In genomic region chr7:33471636-33472242, GRCh38 we compare ENCODE assay signal across 16 cellular contexts.
DNase-seq lines count a peak whose midpoint lies in the region; ATAC-seq and TF ChIP-seq lines count a peak whose summit lies in the region.
"Had no signal": no experiment of that assay in that cellular context is flagged by ENCODE, and none has a peak within 500 bp of the region (broad histone marks: within the 10 kb centered on the region; RNA-seq: fewer than 3 reads in every experiment).

No MANE protein-coding gene starts in this region.

- H3K27ac Mint-ChIP-seq in T-helper 17 cell, result no peak overlapping the region

- no peaks in the 10 kb centered on the region for H3K79me1 ChIP-seq in mesenchymal stem cell (replicated peaks; ENCODE audit: low read length, poor library complexity, severe bottlenecking)

- H3K4me1 ChIP-seq in mesenchymal stem cell (ENCODE audit: control insufficient read depth, insufficient read depth, low read depth, low read length), result no peaks in the 10 kb centered on the region
- H3K4me1 ChIP-seq: heart right ventricle, stomach had no signal

- H2BK120ac ChIP-seq in mesenchymal stem cell (ENCODE audit: low read depth, low read length), result no peak overlapping the region

- in situ Hi-C loops in GM13977 (cut with MboI; ENCODE audit: low pct_unique_long_range_greater_than_20kb, low sequenced_read_pairs, unreplicated experiment), result no loop called here

- H4K91ac ChIP-seq in mesenchymal stem cell (ENCODE audit: low read length), result no peak overlapping the region

- H2BK12ac ChIP-seq in mesenchymal stem cell (ENCODE audit: low read length in 2 of 2), result no peak overlapping the region

- TF ChIP-seq CTCF in GM13977 (IDR thresholded peaks at IDR 0.05; ENCODE audit: extremely low read depth, insufficient read depth, missing control alignments), result no peak
- no peak for TF ChIP-seq CTCF in fibroblast of mammary gland (conservative IDR thresholded peaks at IDR 0.05; ENCODE audit: control insufficient read depth, insufficient read depth, low read depth, low read length)

- H2BK15ac ChIP-seq in mesenchymal stem cell (ENCODE audit: low read depth, poor library complexity, severe bottlenecking), result no peak overlapping the region

- H3K27ac ChIP-seq in mesenchymal stem cell (ENCODE audit: low read length, poor library complexity, severe bottlenecking), result no peak overlapping the region
- H3K27ac ChIP-seq: heart right ventricle, ovary, RWPE1, stomach had no signal

- no peaks in the 10 kb centered on the region for H3K4me1 Mint-ChIP-seq in T-helper 17 cell

- WGBS in mesenchymal stem cell, result 92% methylated on average over 3 of the region's 3 CpGs

- H3K36me3 Mint-ChIP-seq in T-helper 17 cell (ENCODE audit: low read depth), result peaks cover 2% of the 10 kb centered on the region

- ATAC-seq in GM21825 (IDR thresholded peaks at IDR 0.05; ENCODE audit: unreplicated experiment), result peak; percentile 57
- ATAC-seq in HG03095 (IDR thresholded peaks at IDR 0.05; ENCODE audit: unreplicated experiment), result peak; percentile 49
- ATAC-seq in T-helper 17 cell, result no peak
- no peak for ATAC-seq in esophagus mucosa
- no peak for ATAC-seq in GM21737 (IDR thresholded peaks at IDR 0.05; ENCODE audit: unreplicated experiment)
- ATAC-seq: heart right ventricle had no signal

- H3K4me3 Mint-ChIP-seq in T-helper 17 cell, result no peak overlapping the region

- no peak overlapping the region for H3K4ac ChIP-seq in mesenchymal stem cell (ENCODE audit: low read depth in 1 of 2, low read length in 2 of 2)

- DNase-seq in GM13977 (ENCODE audit: low spot score) (peak; percentile 6), fibroblast of mammary gland (ENCODE audit: low read depth) (peak; percentile 11), T-helper 17 cell (no peak), mesenchymal stem cell (no peak)
- DNase-seq: activated CD4-positive, alpha-beta T cell treated with anti-CD3 and anti-CD28 coated beads for 1 hour; heart right ventricle; midbrain; NCI-H69; ovary; small intestine; stomach had no signal

- H3K4me3 ChIP-seq in fibroblast of mammary gland (ENCODE audit: control insufficient read depth, low read depth, low read length), result no peak overlapping the region
- H3K4me3 ChIP-seq in mesenchymal stem cell (ENCODE audit: insufficient read depth in 1 of 2, low read depth in 1 of 2, low read length in 2 of 2), result no peak overlapping the region
- H3K4me3 ChIP-seq: heart right ventricle, ovary, stomach had no signal

- H3K36me3 ChIP-seq in mesenchymal stem cell (ENCODE audit: control insufficient read depth in 1 of 2, insufficient read depth in 2 of 2, low read depth in 1 of 2, low read length in 2 of 2), result no peaks in the 10 kb centered on the region
- H3K36me3 ChIP-seq: heart right ventricle, ovary, stomach had no signal

- H3K14ac ChIP-seq in mesenchymal stem cell (ENCODE audit: low read length in 2 of 2), result no peak overlapping the region

- H3K23ac ChIP-seq in mesenchymal stem cell (ENCODE audit: low read length in 2 of 2), result no peak overlapping the region

- H4K8ac ChIP-seq in mesenchymal stem cell (ENCODE audit: low read length), result no peak overlapping the region

- no peaks in the 10 kb centered on the region for H3K9me3 ChIP-seq in T-helper 17 cell (ENCODE audit: control insufficient read depth, low read length, poor library complexity, severe bottlenecking)
- peaks cover 4% of the 10 kb centered on the region for H3K9me3 ChIP-seq in mesenchymal stem cell (ENCODE audit: control insufficient read depth, low read length)
- H3K9me3 ChIP-seq: heart right ventricle, ovary, stomach had no signal

- no peaks in the 10 kb centered on the region for H3K27me3 Mint-ChIP-seq in T-helper 17 cell

- no peak overlapping the region for H3K9ac ChIP-seq in mesenchymal stem cell (ENCODE audit: low read length)

- no peak overlapping the region for H2AK5ac ChIP-seq in mesenchymal stem cell (ENCODE audit: low read length, severe bottlenecking)

- H2AFZ ChIP-seq in mesenchymal stem cell (ENCODE audit: low read depth, low read length), result no peak overlapping the region

- no peak overlapping the region for H2BK5ac ChIP-seq in mesenchymal stem cell (ENCODE audit: low read depth, low read length, poor library complexity, severe bottlenecking)

- H3K18ac ChIP-seq in mesenchymal stem cell (ENCODE audit: low read depth in 1 of 2, low read length in 2 of 2), result no peak overlapping the region

- H3K27me3 ChIP-seq in mesenchymal stem cell (ENCODE audit: control insufficient read depth in 1 of 2, insufficient read depth in 1 of 2, low read length in 2 of 2), result no peaks in the 10 kb centered on the region
- H3K27me3 ChIP-seq: heart right ventricle, ovary, stomach had no signal

- H3K4me2 ChIP-seq in mesenchymal stem cell (ENCODE audit: low read length, poor library complexity, severe bottlenecking), result no peak overlapping the region

Comparison
In these comparisons a context has a peak if more than half of its experiments do, and no peak if none do; other contexts are left out.
1. DNase-seq: peak in GM13977 (single experiment) and fibroblast of mammary gland (single experiment); none in T-helper 17 cell (0 of 3) and mesenchymal stem cell (single experiment).
2. ATAC-seq: peak in GM21825 (single experiment) and HG03095 (single experiment); none in T-helper 17 cell (single experiment), esophagus mucosa (single experiment) and GM21737 (single experiment).